1 cellular context compared by ENCODE assay signal in the genomic region with DNA sequence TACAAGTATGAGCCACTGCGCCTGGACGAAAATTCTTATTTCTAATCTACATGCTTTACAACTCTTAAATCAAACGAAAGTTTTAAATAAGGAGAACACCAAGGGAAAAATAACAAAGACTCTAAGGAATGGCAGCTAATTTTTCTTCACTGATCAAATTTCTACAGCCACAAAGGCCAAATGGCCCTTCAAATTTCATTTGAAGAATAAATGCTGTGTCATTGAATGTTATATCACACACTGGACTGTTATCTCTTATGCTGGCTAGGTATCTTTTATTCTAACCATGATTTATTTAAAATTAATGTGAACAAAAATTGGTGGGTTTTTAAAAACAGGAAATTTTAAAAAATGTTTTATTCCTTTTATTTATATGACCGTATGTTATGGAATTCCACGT.
TF ChIP-seq lines count a peak whose summit lies in the region.

No MANE protein-coding gene starts in this region.

TF ChIP-seq in HepG2, 621 proteins besides CTCF, POLR2A, EP300 and RAD21 (continued from another document):
- TF ChIP-seq PRPF4 (IDR thresholded peaks at IDR 0.05; ENCODE audit: low read depth, low read length, poor library complexity, severe bottlenecking) = no peak
- peak; percentile 61; the same call in 1 of the 2 replicates for TF ChIP-seq NFE2L2 (IDR thresholded peaks at IDR 0.05; ENCODE audit: low read length)
- TF ChIP-seq CBX5 (CRISPR knock-in tag; IDR thresholded peaks at IDR 0.05; ENCODE audit: borderline replicate concordance) = no peak
- no peak for TF ChIP-seq MXI1 (IDR thresholded peaks at IDR 0.05; ENCODE audit: borderline replicate concordance, low read depth, low read length)
- TF ChIP-seq HDAC6 (IDR thresholded peaks at IDR 0.05; ENCODE audit: low read depth, low read length) = no peak
- TF ChIP-seq ZNF687 (CRISPR knock-in tag; IDR thresholded peaks at IDR 0.05) = no peak
